ENCODE assay signal across 31 cellular contexts in genomic region chr7:143449793-143450192, GRCh38. TPM values are rescaled to one million over a fixed set of nuclear protein-coding genes. Genes with fewer than 3 reads are reported as not detected.
"Had no signal": no experiment of that assay in that cellular context is flagged by ENCODE, and none has a peak within 500 bp of the region (broad histone marks: within the 10 kb centered on the region; RNA-seq: fewer than 3 reads in every experiment).

No MANE protein-coding gene starts in this region.

- FAIRE-seq: urothelium cell line had no signal

- H3K4me1 ChIP-seq: stomach, testis, thyroid gland, tibial artery, tibial nerve, transverse colon, upper lobe of left lung, upper lobe of right lung, uterus had no signal

- H3K27me3 ChIP-seq: suprapubic skin, testis, tibial artery, transverse colon, upper lobe of left lung, upper lobe of right lung, uterus, vagina had no signal

- H3K36me3 ChIP-seq: stomach, suprapubic skin, thoracic aorta, thyroid gland, tibial artery, tibial nerve, transverse colon, upper lobe of left lung, upper lobe of right lung, uterus, vagina had no signal

- H3K9me3 ChIP-seq: stomach, suprapubic skin, testis, thoracic aorta, thyroid gland, tibial artery, tibial nerve, transverse colon, upper lobe of left lung, upper lobe of right lung, uterus, vagina had no signal

- DNase-seq: stimulated activated CD4-positive, alpha-beta T cell treated with anti-CD3 and anti-CD28 coated beads, Interleukin-2, amount 100 ng/mL, for 48 hours; stimulated activated CD4-positive, alpha-beta T cell treated with anti-CD3 and anti-CD28 coated beads, Interleukin-4, amount 100 ng/mL, for 1 hour; stimulated activated CD4-positive, alpha-beta T cell treated with anti-CD3 and anti-CD28 coated beads, Interleukin-4, amount 100 ng/mL, for 24 hours; stimulated activated CD4-positive, alpha-beta T cell treated with anti-CD3 and anti-CD28 coated beads, Interleukin-4, amount 100 ng/mL, for 4 hours; stimulated activated CD8-positive, alpha-beta memory T cell treated with anti-CD3 and anti-CD28 coated beads, Interleukin-4, amount 100 ng/mL, for 48 hours; stimulated activated naive B cell treated with anti-CD40 and anti-IgM and Interleukin-4, amounts not matched to agents 10 μg/mL and 1 μg/mL and 100 μg/mL, for 72 hours; stimulated activated naive CD4-positive, alpha-beta T cell; stimulated activated naive CD4-positive, alpha-beta T cell treated with Interleukin-2 at 50 U/mL for 16 hours; stimulated activated naive CD8-positive, alpha-beta T cell treated with anti-CD3 and anti-CD28 coated beads, Interleukin-15, amount 100 ng/mL, for 72 hours; stimulated activated naive CD8-positive, alpha-beta T cell treated with anti-CD3 and anti-CD28 coated beads, Interleukin-15, Interleukin-2, amounts not matched to agents 100 U/mL and 50 U/mL, for 24 hours; stomach; substantia nigra; testis; thyroid gland; tibial artery; transverse colon; trophoblast cell; upper lobe of left lung; upper lobe of right lung; uterus had no signal

- H3K4me3 ChIP-seq: stomach, suprapubic skin, testis, thoracic aorta, thyroid gland, tibial artery, tibial nerve, transverse colon, upper lobe of left lung, upper lobe of right lung, uterus, vagina had no signal

- ATAC-seq: stimulated activated effector memory CD8-positive, alpha-beta T cell treated with anti-CD3 and anti-CD28 coated beads, Interleukin-12 subunit alpha, Interleukin-12 subunit beta, amount 100 ng/mL, for 72 hours; stimulated activated memory B cell treated with anti-CD40 and anti-IgM and Interleukin-4, amounts not matched to agents 10 μg/mL and 1 μg/mL and 100 μg/mL, for 72 hours; stimulated activated naive B cell treated with anti-CD40 and anti-IgM and Interleukin-4, amounts not matched to agents 10 μg/mL and 1 μg/mL and 100 μg/mL, for 72 hours; stimulated activated naive CD8-positive, alpha-beta T cell treated with anti-CD3 and anti-CD28 coated beads, Interleukin-15, amount 100 ng/mL, for 72 hours; stimulated activated naive CD8-positive, alpha-beta T cell treated with anti-CD3 and anti-CD28 coated beads, Interleukin-15, Interleukin-2, amounts not matched to agents 100 U/mL and 50 U/mL, for 24 hours; upper lobe of right lung had no signal

- H3K27ac ChIP-seq: stomach, suprapubic skin, testis, thoracic aorta, thyroid gland, tibial artery, tibial nerve, transverse colon, upper lobe of left lung, upper lobe of right lung, uterus, vagina had no signal

RNA-seq across cellular contexts. Expression of gene TAS2R60, which starts 6.5 kb away (rescaled TPM):
- total RNA-seq: stomach, suprapubic skin, testis, thyroid gland, tibial nerve, transverse colon, upper lobe of right lung, vagina had no signal
- polyA plus RNA-seq: stomach, urinary bladder had no signal

RNA-seq across cellular contexts. Expression of gene TAS2R41, which starts 27.9 kb away (rescaled TPM):
- total RNA-seq: subcutaneous adipose tissue, suprapubic skin, temporal lobe, thyroid gland, tibial nerve, transverse colon, upper lobe of right lung, ureter, urinary bladder, vagina had no signal
- polyA plus RNA-seq: stomach, urinary bladder had no signal
